In the genomic region with DNA sequence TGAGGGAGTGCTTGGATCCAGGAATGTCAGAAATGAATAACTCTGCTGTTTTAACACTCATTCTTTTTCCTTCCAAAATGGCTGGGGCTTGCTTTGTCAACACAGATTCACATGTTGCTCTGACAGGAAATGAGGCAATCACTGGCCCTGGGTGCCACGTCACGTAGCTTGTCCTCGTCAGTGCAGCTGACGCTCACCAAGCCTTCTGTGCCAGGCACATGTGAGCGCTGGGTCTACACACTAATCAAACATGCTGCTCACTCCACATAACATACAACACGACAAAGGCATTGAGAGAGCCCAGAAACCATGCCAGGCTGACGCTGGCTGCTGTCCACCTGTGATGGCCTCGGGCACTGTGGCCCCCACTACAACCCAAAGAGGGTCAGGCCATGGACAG, we compare ENCODE assay signal across 19 cellular contexts.
DNase-seq lines count a peak whose midpoint lies in the region; ATAC-seq, FAIRE-seq and TF ChIP-seq lines count a peak whose summit lies in the region.
"Had no signal": no experiment of that assay in that cellular context is flagged by ENCODE, and none has a peak within 500 bp of the region (broad histone marks: within the 10 kb centered on the region; RNA-seq: fewer than 3 reads in every experiment).

No MANE protein-coding gene starts in this region.

- ATAC-seq in central memory CD8-positive, alpha-beta T cell (replicated peaks; ENCODE audit: extremely low read depth, poor library complexity, severe bottlenecking) = peak; percentile 61
- ATAC-seq in HG03432 (IDR thresholded peaks at IDR 0.05; ENCODE audit: unreplicated experiment) = no peak

- CTCF ChIA-PET in CD8-positive, alpha-beta memory T cell (lab: Charles Lee) = no interaction called here

- H3K79me1 ChIP-seq in neuronal stem cell (ENCODE audit: low read depth, low read length) = no peaks in the 10 kb centered on the region

- H2BK12ac ChIP-seq in neuronal stem cell (ENCODE audit: low read length) = peak overlapping the region; percentile 25

- peak overlapping the region; percentile 45 for H4K91ac ChIP-seq in neuronal stem cell (ENCODE audit: low read depth, low read length, poor library complexity)

- H3K27ac ChIP-seq in BLaER1 (no peak overlapping the region), neuronal stem cell (replicated peaks; ENCODE audit: low read length) (no peak overlapping the region)
- H3K27ac ChIP-seq in CD8-positive, alpha-beta memory T cell (ENCODE audit: low read depth, low read length) = no peak overlapping the region
- H3K27ac ChIP-seq: ascending aorta, hepatocyte, HL-60 had no signal

- WGBS in neuronal stem cell (ENCODE audit: extremely low coverage in 2 of 2, insufficient read length in 2 of 2, insufficient replicate concordance in 1 of 2), 2 donors = no CpG with 5 or more reads among the region's 8 CpGs

- H3K36me3 ChIP-seq in BLaER1 (no peaks in the 10 kb centered on the region), neuronal stem cell (replicated peaks in 1 of 2; ENCODE audit: control insufficient read depth in 2 of 2, insufficient read depth in 2 of 2, low read length in 2 of 2) (no peaks in the 10 kb centered on the region)
- no peaks in the 10 kb centered on the region for H3K36me3 ChIP-seq in CD8-positive, alpha-beta memory T cell (ENCODE audit: insufficient read depth, low read length)
- H3K36me3 ChIP-seq: ascending aorta had no signal

- H3K4me1 ChIP-seq in BLaER1 (peaks cover 46% of the 10 kb centered on the region), neuronal stem cell (ENCODE audit: control insufficient read depth in 2 of 2, insufficient read depth in 1 of 2, low read depth in 1 of 2, low read length in 2 of 2) (peaks cover 0 to 15% of the 10 kb centered on the region in 2 donors)
- H3K4me1 ChIP-seq in CD8-positive, alpha-beta memory T cell (ENCODE audit: insufficient read depth, low read length) = peaks cover 35% of the 10 kb centered on the region
- H3K4me1 ChIP-seq: ascending aorta had no signal

- peaks cover 15% of the 10 kb centered on the region for H3K36me3 Mint-ChIP-seq in central memory CD8-positive, alpha-beta T cell (ENCODE audit: insufficient read depth)
- H3K36me3 Mint-ChIP-seq in CD8-positive, alpha-beta memory T cell = no peaks in the 10 kb centered on the region
- H3K36me3 Mint-ChIP-seq: mesothelial cell of epicardium had no signal

- peak overlapping the region; percentile 22 for H2BK15ac ChIP-seq in neuronal stem cell (ENCODE audit: low read length)

- POLR2A ChIA-PET in CD8-positive, alpha-beta memory T cell (lab: Charles Lee) = no interaction called here

- peaks cover 57% of the 10 kb centered on the region for H3K27me3 Mint-ChIP-seq in central memory CD8-positive, alpha-beta T cell
- peaks cover 19 to 22% of the 10 kb centered on the region in 2 donors for H3K27me3 Mint-ChIP-seq in CD8-positive, alpha-beta memory T cell

- H3K4me1 Mint-ChIP-seq in central memory CD8-positive, alpha-beta T cell = peaks cover 58% of the 10 kb centered on the region
- H3K4me1 Mint-ChIP-seq in CD8-positive, alpha-beta memory T cell = peaks cover 5 to 20% (median 7%) of the 10 kb centered on the region in 3 donors
- H3K4me1 Mint-ChIP-seq: B cell, mesothelial cell of epicardium had no signal

- FAIRE-seq in H54 (lab: Jason Lieb, UNC) = no peak

- no peak overlapping the region for H3K4me3 ChIP-seq in BLaER1
- H3K4me3 ChIP-seq in neuronal stem cell (ENCODE audit: low read length in 2 of 2) = no peak overlapping the region
- H3K4me3 ChIP-seq in CD8-positive, alpha-beta memory T cell (ENCODE audit: low read length) = no peak overlapping the region
- H3K4me3 ChIP-seq: ascending aorta, hepatocyte had no signal

- H3K4me2 ChIP-seq in BLaER1 (peak overlapping the region; percentile 83), neuronal stem cell (ENCODE audit: insufficient read depth, low read length, poor library complexity, severe bottlenecking) (no peak overlapping the region)
- H3K4me2 ChIP-seq: hepatocyte had no signal

- no peak for TF ChIP-seq POLR2A in H54 (IDR thresholded peaks at IDR 0.05; ENCODE audit: low read depth, low read length)

- H2AFZ ChIP-seq in neuronal stem cell (ENCODE audit: low read length) = no peak overlapping the region
- H2AFZ ChIP-seq: hepatocyte had no signal

- peak overlapping the region; percentile 61 for H2AK5ac ChIP-seq in neuronal stem cell (ENCODE audit: low read depth, low read length)

- H3K18ac ChIP-seq in neuronal stem cell (ENCODE audit: low read length) = peak overlapping the region; percentile 28

- peak overlapping the region; percentile 4 for H3K23ac ChIP-seq in neuronal stem cell (ENCODE audit: low read depth, low read length, poor library complexity)

- H2BK5ac ChIP-seq in neuronal stem cell (ENCODE audit: low read length) = no peak overlapping the region

- H3K9me3 ChIP-seq in BLaER1 (no peaks in the 10 kb centered on the region), neuronal stem cell (replicated peaks in 1 of 2; ENCODE audit: control insufficient read depth in 2 of 2, insufficient read depth in 1 of 2, low read depth in 1 of 2, low read length in 2 of 2) (peaks cover 0 to 3% of the 10 kb centered on the region in 2 donors)
- H3K9me3 ChIP-seq in CD8-positive, alpha-beta memory T cell (ENCODE audit: low read length) = no peaks in the 10 kb centered on the region
- H3K9me3 ChIP-seq: ascending aorta had no signal

- no peak overlapping the region for H3K27ac Mint-ChIP-seq in central memory CD8-positive, alpha-beta T cell (ENCODE audit: low read depth)
- peak overlapping the region in 1 of 8 donors; percentile 56 for H3K27ac Mint-ChIP-seq in CD8-positive, alpha-beta memory T cell
- H3K27ac Mint-ChIP-seq: B cell, mesothelial cell of epicardium had no signal

- H3K9ac ChIP-seq in BLaER1 (no peak overlapping the region), neuronal stem cell (ENCODE audit: low read depth, low read length, poor library complexity) (peak overlapping the region; percentile 22)

- H4K8ac ChIP-seq in neuronal stem cell (ENCODE audit: low read depth, low read length) = no peak overlapping the region

- 0 out of 2 replicates have a peak, but pooled peaks cover 11% of the 10 kb centered on the region for H4K20me1 ChIP-seq in BLaER1

- H3K27me3 ChIP-seq in BLaER1 (peaks cover 43% of the 10 kb centered on the region), neuronal stem cell (ENCODE audit: control insufficient read depth in 3 of 3, insufficient read depth in 3 of 3, low read depth in 1 of 3, low read length in 3 of 3) (no peaks in the 10 kb centered on the region)
- peaks cover 8% of the 10 kb centered on the region for H3K27me3 ChIP-seq in CD8-positive, alpha-beta memory T cell (ENCODE audit: insufficient read depth, low read length, poor library complexity, severe bottlenecking)
- H3K27me3 ChIP-seq: ascending aorta had no signal

- H3K4me3 Mint-ChIP-seq in central memory CD8-positive, alpha-beta T cell = peak overlapping the region; percentile 13
- H3K4me3 Mint-ChIP-seq in CD8-positive, alpha-beta memory T cell = no peak overlapping the region
- H3K4me3 Mint-ChIP-seq: B cell, mesothelial cell of epicardium had no signal

- DNase-seq in H54 (ENCODE audit: insufficient read length, low spot score) (peak; percentile 7), neuronal stem cell (ENCODE audit: low spot score) (no peak), CD1c-positive myeloid dendritic cell (ENCODE audit: extremely low spot score) (no peak)
- DNase-seq in central memory CD8-positive, alpha-beta T cell (ENCODE audit: low spot score in 2 of 2) = no peak
- DNase-seq in CD8-positive, alpha-beta memory T cell = no peak
- DNase-seq: activated CD8-positive, alpha-beta memory T cell treated with anti-CD3 and anti-CD28 coated beads for 24 hours; DMS79 treated with DMSO at 0.1 percent for 48 hours; Karpas-422; kidney glomerular epithelial cell; NCI-H187 treated with DMSO at 0.1 percent for 48 hours; NCI-H524 treated with DMSO at 0.1 percent for 48 hours; OCI-M1 had no signal

- H3K14ac ChIP-seq in neuronal stem cell (ENCODE audit: low read length) = peak overlapping the region; percentile 48

- peaks cover 15% of the 10 kb centered on the region for H3K9me3 Mint-ChIP-seq in central memory CD8-positive, alpha-beta T cell
- peaks cover 0 to 8% (median 7%) of the 10 kb centered on the region in 5 donors for H3K9me3 Mint-ChIP-seq in CD8-positive, alpha-beta memory T cell
- H3K9me3 Mint-ChIP-seq: mesothelial cell of epicardium had no signal

- H2BK120ac ChIP-seq in neuronal stem cell (ENCODE audit: low read depth, low read length) = no peak overlapping the region

- no peak overlapping the region for H3K4ac ChIP-seq in neuronal stem cell (ENCODE audit: low read length)
